In genomic region chr1:234477373-234478151, GRCh38 we compare ENCODE assay signal across 7 cellular contexts. TPM values are rescaled to one million over a fixed set of nuclear protein-coding genes. Genes with fewer than 3 reads are reported as not detected.
DNase-seq lines count a peak whose midpoint lies in the region; ATAC-seq and TF ChIP-seq lines count a peak whose summit lies in the region.

No MANE protein-coding gene starts in this region.

- intact Hi-C loops in activated B cell treated with CpG ODN at 0.5 μM for 24 hours (cut with micrococcal nuclease): loop anchor here (1.0 to 5.0 kb wide), 7 partner anchors 104 to 1025 kb away; partner anchors contain the start of genes ARID4B, B3GALNT2, COA6 and GGPS1

- peak overlapping the region; percentile 53 for H3K4me3 ChIP-seq in iPS-15b (ENCODE audit: low read depth, low read length)

- DNase-seq in HEK293T (ENCODE audit: extremely low spot score) (no peak), activated B cell treated with CpG ODN at 0.5 μM for 24 hours (no peak), kidney tubule cell (ENCODE audit: low spot score) (no peak), kidney glomerular epithelial cell (lab: John Stamatoyannopoulos, UW) (no peak)
- no peak for DNase-seq in stimulated activated effector memory CD8-positive, alpha-beta T cell treated with anti-CD3 and anti-CD28 coated beads, Interleukin-12 subunit alpha, Interleukin-12 subunit beta, amount 100 ng/mL, for 72 hours (ENCODE audit: low spot score in 2 of 2)

- H3K27ac Mint-ChIP-seq in activated B cell treated with CpG ODN at 0.5 μM for 24 hours: peak overlapping the region; percentile 88
- H3K27ac Mint-ChIP-seq in stimulated activated effector memory CD8-positive, alpha-beta T cell treated with anti-CD3 and anti-CD28 coated beads, Interleukin-12 subunit alpha, Interleukin-12 subunit beta, amount 100 ng/mL, for 72 hours: peak overlapping the region; percentile 66

- H3K36me3 ChIP-seq in iPS-15b (ENCODE audit: control insufficient read depth, insufficient read depth, low read length): no peaks in the 10 kb centered on the region

- H3K9ac ChIP-seq in iPS-15b (ENCODE audit: low read depth, low read length): no peak overlapping the region

- no peaks in the 10 kb centered on the region for H3K9me3 ChIP-seq in iPS-15b (ENCODE audit: control insufficient read depth, insufficient read depth, low read length)

- no peak for ATAC-seq in activated B cell treated with CpG ODN at 0.5 μM for 24 hours (ENCODE audit: low read depth)
- ATAC-seq in stimulated activated effector memory CD8-positive, alpha-beta T cell treated with anti-CD3 and anti-CD28 coated beads, Interleukin-12 subunit alpha, Interleukin-12 subunit beta, amount 100 ng/mL, for 72 hours: no peak
- ATAC-seq in GM19023 (IDR thresholded peaks at IDR 0.05; ENCODE audit: unreplicated experiment): no peak

- peak overlapping the region; percentile 85 for H3K4me3 Mint-ChIP-seq in activated B cell treated with CpG ODN at 0.5 μM for 24 hours
- peak overlapping the region; percentile 70 for H3K4me3 Mint-ChIP-seq in stimulated activated effector memory CD8-positive, alpha-beta T cell treated with anti-CD3 and anti-CD28 coated beads, Interleukin-12 subunit alpha, Interleukin-12 subunit beta, amount 100 ng/mL, for 72 hours

- no peak for TF ChIP-seq CTCF in activated B cell treated with CpG ODN at 0.5 μM for 24 hours (IDR thresholded peaks at IDR 0.05)

- H3K4me1 Mint-ChIP-seq in activated B cell treated with CpG ODN at 0.5 μM for 24 hours: peaks cover 53% of the 10 kb centered on the region
- H3K4me1 Mint-ChIP-seq in stimulated activated effector memory CD8-positive, alpha-beta T cell treated with anti-CD3 and anti-CD28 coated beads, Interleukin-12 subunit alpha, Interleukin-12 subunit beta, amount 100 ng/mL, for 72 hours: peaks cover 27% of the 10 kb centered on the region

- no peaks in the 10 kb centered on the region for H3K4me1 ChIP-seq in iPS-15b (ENCODE audit: control insufficient read depth, insufficient read depth, low read length)

- CTCF ChIA-PET in HEK293T (lab: Yijun Ruan, JAX) (interaction anchor here (0.6 to 1.7 kb wide), 5 partner anchors 10 to 151 kb away, joined by 3 to 4 read pairs (median 3); no protein-coding TSS in a partner anchor), activated B cell treated with CpG ODN at 0.5 μM for 24 hours (lab: Charles Lee) (interaction anchor here (3.2 kb wide), 1 partner anchor 9 kb away, joined by 7 read pairs; no protein-coding TSS in a partner anchor)

- H3K27me3 ChIP-seq in iPS-15b (ENCODE audit: control insufficient read depth, insufficient read depth, low read length): peaks cover 15% of the 10 kb centered on the region

- H3K9me3 Mint-ChIP-seq in activated B cell treated with CpG ODN at 0.5 μM for 24 hours: peaks cover 6% of the 10 kb centered on the region
- no peaks in the 10 kb centered on the region for H3K9me3 Mint-ChIP-seq in stimulated activated effector memory CD8-positive, alpha-beta T cell treated with anti-CD3 and anti-CD28 coated beads, Interleukin-12 subunit alpha, Interleukin-12 subunit beta, amount 100 ng/mL, for 72 hours

- H3K27me3 Mint-ChIP-seq in activated B cell treated with CpG ODN at 0.5 μM for 24 hours: peaks cover 3% of the 10 kb centered on the region

- peaks cover 3% of the 10 kb centered on the region for H3K36me3 Mint-ChIP-seq in activated B cell treated with CpG ODN at 0.5 μM for 24 hours (ENCODE audit: low read depth)
- H3K36me3 Mint-ChIP-seq in stimulated activated effector memory CD8-positive, alpha-beta T cell treated with anti-CD3 and anti-CD28 coated beads, Interleukin-12 subunit alpha, Interleukin-12 subunit beta, amount 100 ng/mL, for 72 hours: peaks cover 6% of the 10 kb centered on the region

- POLR2A ChIA-PET in HEK293T (lab: Yijun Ruan, JAX): interaction anchor here (0.6 to 2.5 kb wide), 12 partner anchors 8 to 613 kb away, joined by 3 to 11 read pairs (median 3); partner anchors contain the start of gene COA6
- POLR2A ChIA-PET in activated B cell treated with CpG ODN at 0.5 μM for 24 hours (lab: Charles Lee): interaction anchor here (0.6 to 2.4 kb wide), 15 partner anchors 9 to 1027 kb away, joined by 3 to 13 read pairs (median 4); partner anchors contain the start of genes B3GALNT2, COA6, IRF2BP2 and RBM34

TF ChIP-seq in HEK293T, 16 proteins besides CTCF, POLR2A, EP300 and RAD21:
- 0 out of 2 replicates have a peak, but pooled peaks have one; percentile 22 for TF ChIP-seq ELF4 (IDR thresholded peaks at IDR 0.05)
- TF ChIP-seq FOXK2 (IDR thresholded peaks at IDR 0.05): no peak
- TF ChIP-seq, protein P1, sequence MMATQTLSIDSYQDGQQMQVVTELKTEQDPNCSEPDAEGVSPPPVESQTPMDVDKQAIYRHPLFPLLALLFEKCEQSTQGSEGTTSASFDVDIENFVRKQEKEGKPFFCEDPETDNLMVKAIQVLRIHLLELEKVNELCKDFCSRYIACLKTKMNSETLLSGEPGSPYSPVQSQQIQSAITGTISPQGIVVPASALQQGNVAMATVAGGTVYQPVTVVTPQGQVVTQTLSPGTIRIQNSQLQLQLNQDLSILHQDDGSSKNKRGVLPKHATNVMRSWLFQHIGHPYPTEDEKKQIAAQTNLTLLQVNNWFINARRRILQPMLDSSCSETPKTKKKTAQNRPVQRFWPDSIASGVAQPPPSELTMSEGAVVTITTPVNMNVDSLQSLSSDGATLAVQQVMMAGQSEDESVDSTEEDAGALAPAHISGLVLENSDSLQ (IDR thresholded peaks at IDR 0.05): no peak
- no peak for TF ChIP-seq BHLHE40 (IDR thresholded peaks at IDR 0.05; ENCODE audit: borderline replicate concordance)
- no peak for TF ChIP-seq SP1 (IDR thresholded peaks at IDR 0.05)
- no peak for TF ChIP-seq L3MBTL2 (conservative IDR thresholded peaks at IDR 0.05)
- TF ChIP-seq LEF1 (IDR thresholded peaks at IDR 0.05; ENCODE audit: borderline replicate concordance): no peak
- no peak for TF ChIP-seq ZNF384 (IDR thresholded peaks at IDR 0.05)

RNA-seq across cellular contexts. Expression of gene TARBP1, which starts 1.4 kb away (rescaled TPM):
- total RNA-seq in activated B cell treated with CpG ODN at 0.5 μM for 24 hours: 27.0 and 30.4 TPM in 2 replicates
